In genomic region chr11:62678433-62678769, GRCh38 we compare ENCODE assay signal across 1 cellular context.
TF ChIP-seq lines count a peak whose summit lies in the region.

No MANE protein-coding gene starts in this region.

TF ChIP-seq in HepG2, 621 proteins besides CTCF, POLR2A, EP300 and RAD21:
- no peak for TF ChIP-seq ZFYVE20 (CRISPR knock-in tag; IDR thresholded peaks at IDR 0.05; ENCODE audit: borderline replicate concordance, low read depth)
- TF ChIP-seq HOXD1 (CRISPR knock-in tag; IDR thresholded peaks at IDR 0.05), result 0 out of 2 replicates have a peak, but pooled peaks have one; percentile 20
- TF ChIP-seq ZNF772 (CRISPR knock-in tag; IDR thresholded peaks at IDR 0.05), result no peak
- TF ChIP-seq KLF15 (CRISPR knock-in tag; IDR thresholded peaks at IDR 0.05; ENCODE audit: borderline replicate concordance), result 0 out of 2 replicates have a peak, but pooled peaks have one; percentile 44
